Comparison of ENCODE assay signal across 8 cellular contexts in the genomic region with DNA sequence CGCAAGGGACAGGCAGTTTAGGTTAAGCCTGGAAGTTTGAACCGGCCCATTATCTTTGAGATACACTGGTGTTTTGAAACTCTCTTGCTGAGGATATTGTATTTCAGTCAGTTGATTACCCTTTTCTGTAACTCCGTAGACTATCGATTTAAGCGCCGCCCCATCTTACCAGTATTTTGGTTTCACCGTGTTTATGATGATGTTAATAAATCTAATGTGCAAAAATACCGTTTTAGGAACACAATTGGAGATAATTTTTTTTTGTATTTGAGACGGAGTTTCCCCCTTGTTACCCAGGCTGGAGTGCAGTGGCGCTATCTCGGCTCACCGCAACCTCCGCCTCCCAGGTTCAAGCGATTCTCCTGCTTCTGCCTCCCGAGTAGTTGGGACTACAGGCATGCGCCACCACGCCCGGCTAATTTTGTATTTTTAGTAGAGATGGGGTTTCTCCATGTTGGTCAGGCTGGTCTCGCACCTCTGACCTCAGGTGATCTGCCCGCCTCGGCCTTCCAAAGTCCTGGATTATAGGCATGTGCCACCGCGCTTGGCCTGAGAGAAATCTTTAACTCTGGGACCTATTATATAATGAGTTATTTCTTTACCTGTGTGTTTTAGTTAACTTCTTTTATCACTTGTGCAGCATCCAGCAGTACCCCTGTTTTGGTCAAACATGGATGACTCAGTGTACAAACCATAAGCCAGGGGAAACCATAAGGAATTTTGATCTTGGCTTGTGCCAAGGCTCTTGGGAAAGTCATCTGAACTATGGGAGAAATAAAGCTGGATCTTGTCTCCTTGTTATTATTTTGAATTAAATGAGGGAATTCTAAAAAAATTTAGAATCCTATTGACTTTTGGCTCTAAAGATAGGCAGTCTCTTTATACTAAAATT. TPM values are rescaled to one million over a fixed set of nuclear protein-coding genes. Genes with fewer than 3 reads are reported as not detected.
DNase-seq lines count a peak whose midpoint lies in the region; ATAC-seq and TF ChIP-seq lines count a peak whose summit lies in the region.

No MANE protein-coding gene starts in this region.

- H3K4me1 Mint-ChIP-seq in CD4-positive, alpha-beta T cell (ENCODE audit: low read depth), result peaks cover 46% of the 10 kb centered on the region

- H3K27ac Mint-ChIP-seq in CD4-positive, alpha-beta T cell, result peak overlapping the region; percentile 97

- TF ChIP-seq CTCF in CD4-positive, alpha-beta T cell (IDR thresholded peaks at IDR 0.05), result no peak
- TF ChIP-seq CTCF in body of pancreas (IDR thresholded peaks at IDR 0.05) (no peak), liver (IDR thresholded peaks at IDR 0.05; ENCODE audit: low read depth, low read length, missing input control) (no peak), transverse colon (IDR thresholded peaks at IDR 0.05) (peak in 1 of 5 experiments; percentile 8)

- DNase-seq in CD4-positive, alpha-beta T cell, result no peak
- DNase-seq in HuH-7 (ENCODE audit: low spot score) (peak; percentile 39), body of pancreas (peak in 2 of 4 donors; percentile 21 to 22), transverse colon (no peak), activated gamma-delta T cell (lab: John Stamatoyannopoulos, UW) (no peak), NCI-H1092 (lab: John Stamatoyannopoulos, UW) (no peak)

- no peak for TF ChIP-seq RAD21 in liver (IDR thresholded peaks at IDR 0.05)

- H3K9ac ChIP-seq in liver (ENCODE audit: low read depth in 1 of 2, low read length in 2 of 2), result peak overlapping the region; percentile 83 to 84

- intact Hi-C loops in CD4-positive, alpha-beta T cell (cut with DNase I, micrococcal nuclease), result loop anchor here (2.0 to 10.0 kb wide), 10 partner anchors 117 to 1911 kb away; a partner anchor contains a TSS
- intact Hi-C loops in body of pancreas (cut with DNase I) (no loop called here), transverse colon (cut with DNase I; ENCODE audit: low total_unique reads) (loop anchor here (10.0 kb wide), 1 partner anchor 137 kb away; no protein-coding TSS in a partner anchor)

- H3K4me3 ChIP-seq in body of pancreas (peak overlapping the region; percentile 55 to 85), liver (ENCODE audit: low read depth in 1 of 3, low read length in 3 of 3) (peak overlapping the region; percentile 89 to 99 (median 98)), transverse colon (peak overlapping the region; percentile 58 to 99 (median 92))

- no peaks in the 10 kb centered on the region for H3K27me3 ChIP-seq in CD4-positive, alpha-beta T cell (ENCODE audit: control insufficient read depth, insufficient read depth, low read length)
- H3K27me3 ChIP-seq in body of pancreas (no peaks in the 10 kb centered on the region), liver (ENCODE audit: control insufficient read depth in 4 of 4, insufficient read depth in 4 of 4, low read length in 3 of 4) (no peaks in the 10 kb centered on the region), transverse colon (no peaks in the 10 kb centered on the region)

- peak; percentile 3 for ATAC-seq in CD4-positive, alpha-beta T cell (ENCODE audit: poor library complexity)
- no peak for ATAC-seq in body of pancreas
- ATAC-seq in GM19463 (IDR thresholded peaks at IDR 0.05; ENCODE audit: unreplicated experiment), result no peak

- POLR2A ChIA-PET in CD4-positive, alpha-beta T cell (lab: Charles Lee), result interaction anchor here (0.8 to 1.3 kb wide), 4 partner anchors 8 to 905 kb away, joined by 3 to 5 read pairs (median 4); a partner anchor contains a TSS

- no peaks in the 10 kb centered on the region for H3K9me3 ChIP-seq in CD4-positive, alpha-beta T cell (ENCODE audit: control insufficient read depth, low read length)
- H3K9me3 ChIP-seq in body of pancreas, result no peaks in the 10 kb centered on the region
- no peaks in the 10 kb centered on the region for H3K9me3 ChIP-seq in liver (ENCODE audit: control insufficient read depth in 4 of 4, low read length in 3 of 4)
- no peaks in the 10 kb centered on the region for H3K9me3 ChIP-seq in transverse colon

- peaks cover 18% of the 10 kb centered on the region for H3K36me3 Mint-ChIP-seq in CD4-positive, alpha-beta T cell (ENCODE audit: low read depth)

- 15 to 21% methylated on average over 23 of the region's 23 CpGs for WGBS in body of pancreas, 2 donors
- WGBS in liver, result 7% methylated on average over 23 of the region's 23 CpGs
- 8 to 18% methylated on average over 13 to 23 of the region's 23 CpGs for WGBS in transverse colon (ENCODE audit: low coverage in 1 of 2), 2 donors

- no peak overlapping the region for H3K27ac ChIP-seq in CD4-positive, alpha-beta T cell (ENCODE audit: low read depth, low read length)
- peak overlapping the region; percentile 95 to 98 (median 98) for H3K27ac ChIP-seq in body of pancreas
- H3K27ac ChIP-seq in liver (ENCODE audit: low read depth in 1 of 2, low read length in 2 of 2), result peak overlapping the region; percentile 93 to 94
- peak overlapping the region; percentile 98 to 100 (median 99) for H3K27ac ChIP-seq in transverse colon

- TF ChIP-seq POLR2A in body of pancreas (IDR thresholded peaks at IDR 0.05), result no peak
- TF ChIP-seq POLR2A in transverse colon (IDR thresholded peaks at IDR 0.05), result peak; percentile 5

- in situ Hi-C loops in transverse colon (cut with MboI; ENCODE audit: low pct_ligation_motif_present in 1 of 4, low pct_unique_long_range_greater_than_20kb in 1 of 4, low sequenced_read_pairs in 3 of 4), result no loop called here

- TF ChIP-seq EP300 in transverse colon (IDR thresholded peaks at IDR 0.05; ENCODE audit: low read depth), result no peak

- CTCF ChIA-PET in CD4-positive, alpha-beta T cell (lab: Charles Lee), result no interaction called here

- peak overlapping the region; percentile 97 for H3K4me3 Mint-ChIP-seq in CD4-positive, alpha-beta T cell

- no peaks in the 10 kb centered on the region for H3K27me3 Mint-ChIP-seq in CD4-positive, alpha-beta T cell

- H3K36me3 ChIP-seq in body of pancreas (replicated peaks in 1 of 2; ENCODE audit: insufficient read depth in 1 of 2, low read depth in 2 of 2) (no peaks in the 10 kb centered on the region), liver (ENCODE audit: control insufficient read depth in 4 of 4, insufficient read depth in 3 of 4, low read depth in 1 of 4, low read length in 3 of 4) (peaks cover 0 to 3% (median 0%) of the 10 kb centered on the region in 4 donors), transverse colon (no peaks in the 10 kb centered on the region)

- no peaks in the 10 kb centered on the region for H3K9me3 Mint-ChIP-seq in CD4-positive, alpha-beta T cell

- H3K4me1 ChIP-seq in body of pancreas (peaks cover 32% of the 10 kb centered on the region), liver (ENCODE audit: control insufficient read depth in 4 of 4, insufficient read depth in 4 of 4, low read length in 3 of 4) (peaks cover 8 to 40% (median 27%) of the 10 kb centered on the region in 4 donors), transverse colon (peaks cover 4 to 41% (median 18%) of the 10 kb centered on the region in 4 donors)

TF ChIP-seq in liver, 16 proteins besides CTCF, POLR2A, EP300 and RAD21:
- TF ChIP-seq HNF4A (conservative IDR thresholded peaks at IDR 0.05), result peak; percentile 54 to 56
- TF ChIP-seq RXRA (IDR thresholded peaks at IDR 0.05), result peak; percentile 48 to 59
- TF ChIP-seq YY1 (IDR thresholded peaks at IDR 0.05), result peak; percentile 35
- no peak for TF ChIP-seq SP1 (IDR thresholded peaks at IDR 0.05)
- TF ChIP-seq TAF1 (conservative IDR thresholded peaks at IDR 0.05), result no peak

RNA-seq across cellular contexts. Expression of a gene that starts 23.7 kb away (rescaled TPM):
- total RNA-seq in CD4-positive, alpha-beta T cell, result 10 to 100 TPM; 21.2 to 22.2 TPM
- total RNA-seq in body of pancreas, result 10 to 100 TPM; 12.2 to 21.1 TPM
- total RNA-seq in liver, result 10 to 100 TPM; 21.2 to 32.5 TPM
- 1 to 10 TPM; 6.2 to 7.5 TPM for polyA plus RNA-seq in liver
- 10 to 100 TPM in 3 of 4 donors, 1 to 10 TPM in 1; 8.4 to 24.0 (median 16.8) TPM for total RNA-seq in transverse colon
